ENCODE assay signal across 1 cellular context in the genomic region with DNA sequence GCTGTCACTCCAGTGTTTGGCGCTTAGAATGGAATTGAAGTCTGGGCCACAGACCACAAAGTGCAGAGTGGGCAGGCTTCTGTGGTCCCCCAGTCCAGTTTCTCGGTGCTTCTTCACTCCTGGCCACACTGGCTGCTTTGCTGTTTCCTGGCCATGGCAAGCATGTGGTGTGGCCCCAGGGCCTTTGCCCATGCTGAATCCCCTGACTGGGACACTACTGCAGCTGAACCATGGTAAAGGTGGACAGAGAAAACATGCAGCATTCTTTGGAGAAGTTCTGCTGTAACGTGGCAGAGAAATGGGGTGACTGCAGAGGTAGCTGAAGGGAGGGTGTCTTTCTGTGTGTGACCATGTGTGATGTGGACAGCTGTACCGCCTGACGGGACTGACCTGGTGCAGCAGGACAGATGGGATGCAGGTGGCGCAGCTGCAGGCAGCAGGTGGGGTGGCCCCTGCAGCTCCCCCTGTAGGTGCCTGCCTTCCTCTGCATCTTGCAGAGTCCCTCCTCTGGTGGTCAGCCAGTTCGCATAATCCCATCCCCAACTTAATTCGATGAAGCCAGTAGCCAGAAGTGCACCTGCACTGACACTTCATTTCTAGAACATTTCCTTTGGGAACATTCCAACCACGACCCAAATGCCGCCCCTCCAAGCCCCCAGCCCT.
A peak's percentile ranks its signal among the peaks of the same experiment; 100 is the strongest.
TF ChIP-seq lines count a peak whose summit lies in the region.

No MANE protein-coding gene starts in this region.

TF ChIP-seq in H1, 55 proteins besides CTCF, POLR2A, EP300 and RAD21:
- no peak for TF ChIP-seq TAF1 (IDR thresholded peaks at IDR 0.05; ENCODE audit: low read depth, low read length)
- peak; percentile 94 for TF ChIP-seq TCF12 (IDR thresholded peaks at IDR 0.05; ENCODE audit: low read depth, low read length)
- no peak for TF ChIP-seq GTF2F1 (IDR thresholded peaks at IDR 0.05; ENCODE audit: borderline replicate concordance, low read depth, low read length)
- no peak for TF ChIP-seq SAP30 (IDR thresholded peaks at IDR 0.05; ENCODE audit: insufficient read depth, insufficient replicate concordance, low read length)
- no peak for TF ChIP-seq ASH2L (IDR thresholded peaks at IDR 0.05; ENCODE audit: low read length)
- TF ChIP-seq CREB1 (IDR thresholded peaks at IDR 0.05) = no peak
- TF ChIP-seq, protein P1, sequence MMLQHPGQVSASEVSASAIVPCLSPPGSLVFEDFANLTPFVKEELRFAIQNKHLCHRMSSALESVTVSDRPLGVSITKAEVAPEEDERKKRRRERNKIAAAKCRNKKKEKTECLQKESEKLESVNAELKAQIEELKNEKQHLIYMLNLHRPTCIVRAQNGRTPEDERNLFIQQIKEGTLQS (IDR thresholded peaks at IDR 0.05; ENCODE audit: insufficient read depth, low read depth, low read length) = no peak
- peak in 1 of 2 experiments; percentile 59; a peak in 1 of 4 replicates for TF ChIP-seq HDAC2 (IDR thresholded peaks at IDR 0.05; ENCODE audit: borderline replicate concordance in 1 of 2, low read depth in 2 of 2, low read length in 2 of 2)
- TF ChIP-seq KDM4A (IDR thresholded peaks at IDR 0.05; ENCODE audit: low read depth, low read length, severe bottlenecking) = no peak
- TF ChIP-seq SIX5 (IDR thresholded peaks at IDR 0.05; ENCODE audit: low read depth, low read length) = no peak
- TF ChIP-seq CHD2 (IDR thresholded peaks at IDR 0.05; ENCODE audit: low read length) = no peak
- TF ChIP-seq, protein P2, sequence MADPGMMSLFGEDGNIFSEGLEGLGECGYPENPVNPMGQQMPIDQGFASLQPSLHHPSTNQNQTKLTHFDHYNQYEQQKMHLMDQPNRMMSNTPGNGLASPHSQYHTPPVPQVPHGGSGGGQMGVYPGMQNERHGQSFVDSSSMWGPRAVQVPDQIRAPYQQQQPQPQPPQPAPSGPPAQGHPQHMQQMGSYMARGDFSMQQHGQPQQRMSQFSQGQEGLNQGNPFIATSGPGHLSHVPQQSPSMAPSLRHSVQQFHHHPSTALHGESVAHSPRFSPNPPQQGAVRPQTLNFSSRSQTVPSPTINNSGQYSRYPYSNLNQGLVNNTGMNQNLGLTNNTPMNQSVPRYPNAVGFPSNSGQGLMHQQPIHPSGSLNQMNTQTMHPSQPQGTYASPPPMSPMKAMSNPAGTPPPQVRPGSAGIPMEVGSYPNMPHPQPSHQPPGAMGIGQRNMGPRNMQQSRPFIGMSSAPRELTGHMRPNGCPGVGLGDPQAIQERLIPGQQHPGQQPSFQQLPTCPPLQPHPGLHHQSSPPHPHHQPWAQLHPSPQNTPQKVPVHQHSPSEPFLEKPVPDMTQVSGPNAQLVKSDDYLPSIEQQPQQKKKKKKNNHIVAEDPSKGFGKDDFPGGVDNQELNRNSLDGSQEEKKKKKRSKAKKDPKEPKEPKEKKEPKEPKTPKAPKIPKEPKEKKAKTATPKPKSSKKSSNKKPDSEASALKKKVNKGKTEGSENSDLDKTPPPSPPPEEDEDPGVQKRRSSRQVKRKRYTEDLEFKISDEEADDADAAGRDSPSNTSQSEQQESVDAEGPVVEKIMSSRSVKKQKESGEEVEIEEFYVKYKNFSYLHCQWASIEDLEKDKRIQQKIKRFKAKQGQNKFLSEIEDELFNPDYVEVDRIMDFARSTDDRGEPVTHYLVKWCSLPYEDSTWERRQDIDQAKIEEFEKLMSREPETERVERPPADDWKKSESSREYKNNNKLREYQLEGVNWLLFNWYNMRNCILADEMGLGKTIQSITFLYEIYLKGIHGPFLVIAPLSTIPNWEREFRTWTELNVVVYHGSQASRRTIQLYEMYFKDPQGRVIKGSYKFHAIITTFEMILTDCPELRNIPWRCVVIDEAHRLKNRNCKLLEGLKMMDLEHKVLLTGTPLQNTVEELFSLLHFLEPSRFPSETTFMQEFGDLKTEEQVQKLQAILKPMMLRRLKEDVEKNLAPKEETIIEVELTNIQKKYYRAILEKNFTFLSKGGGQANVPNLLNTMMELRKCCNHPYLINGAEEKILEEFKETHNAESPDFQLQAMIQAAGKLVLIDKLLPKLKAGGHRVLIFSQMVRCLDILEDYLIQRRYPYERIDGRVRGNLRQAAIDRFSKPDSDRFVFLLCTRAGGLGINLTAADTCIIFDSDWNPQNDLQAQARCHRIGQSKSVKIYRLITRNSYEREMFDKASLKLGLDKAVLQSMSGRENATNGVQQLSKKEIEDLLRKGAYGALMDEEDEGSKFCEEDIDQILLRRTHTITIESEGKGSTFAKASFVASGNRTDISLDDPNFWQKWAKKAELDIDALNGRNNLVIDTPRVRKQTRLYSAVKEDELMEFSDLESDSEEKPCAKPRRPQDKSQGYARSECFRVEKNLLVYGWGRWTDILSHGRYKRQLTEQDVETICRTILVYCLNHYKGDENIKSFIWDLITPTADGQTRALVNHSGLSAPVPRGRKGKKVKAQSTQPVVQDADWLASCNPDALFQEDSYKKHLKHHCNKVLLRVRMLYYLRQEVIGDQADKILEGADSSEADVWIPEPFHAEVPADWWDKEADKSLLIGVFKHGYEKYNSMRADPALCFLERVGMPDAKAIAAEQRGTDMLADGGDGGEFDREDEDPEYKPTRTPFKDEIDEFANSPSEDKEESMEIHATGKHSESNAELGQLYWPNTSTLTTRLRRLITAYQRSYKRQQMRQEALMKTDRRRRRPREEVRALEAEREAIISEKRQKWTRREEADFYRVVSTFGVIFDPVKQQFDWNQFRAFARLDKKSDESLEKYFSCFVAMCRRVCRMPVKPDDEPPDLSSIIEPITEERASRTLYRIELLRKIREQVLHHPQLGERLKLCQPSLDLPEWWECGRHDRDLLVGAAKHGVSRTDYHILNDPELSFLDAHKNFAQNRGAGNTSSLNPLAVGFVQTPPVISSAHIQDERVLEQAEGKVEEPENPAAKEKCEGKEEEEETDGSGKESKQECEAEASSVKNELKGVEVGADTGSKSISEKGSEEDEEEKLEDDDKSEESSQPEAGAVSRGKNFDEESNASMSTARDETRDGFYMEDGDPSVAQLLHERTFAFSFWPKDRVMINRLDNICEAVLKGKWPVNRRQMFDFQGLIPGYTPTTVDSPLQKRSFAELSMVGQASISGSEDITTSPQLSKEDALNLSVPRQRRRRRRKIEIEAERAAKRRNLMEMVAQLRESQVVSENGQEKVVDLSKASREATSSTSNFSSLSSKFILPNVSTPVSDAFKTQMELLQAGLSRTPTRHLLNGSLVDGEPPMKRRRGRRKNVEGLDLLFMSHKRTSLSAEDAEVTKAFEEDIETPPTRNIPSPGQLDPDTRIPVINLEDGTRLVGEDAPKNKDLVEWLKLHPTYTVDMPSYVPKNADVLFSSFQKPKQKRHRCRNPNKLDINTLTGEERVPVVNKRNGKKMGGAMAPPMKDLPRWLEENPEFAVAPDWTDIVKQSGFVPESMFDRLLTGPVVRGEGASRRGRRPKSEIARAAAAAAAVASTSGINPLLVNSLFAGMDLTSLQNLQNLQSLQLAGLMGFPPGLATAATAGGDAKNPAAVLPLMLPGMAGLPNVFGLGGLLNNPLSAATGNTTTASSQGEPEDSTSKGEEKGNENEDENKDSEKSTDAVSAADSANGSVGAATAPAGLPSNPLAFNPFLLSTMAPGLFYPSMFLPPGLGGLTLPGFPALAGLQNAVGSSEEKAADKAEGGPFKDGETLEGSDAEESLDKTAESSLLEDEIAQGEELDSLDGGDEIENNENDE (IDR thresholded peaks at IDR 0.05; ENCODE audit: insufficient replicate concordance, low read length) = no peak
- TF ChIP-seq SIN3A (conservative IDR thresholded peaks at IDR 0.05 in 1 of 2, IDR thresholded peaks at IDR 0.05 in 1 of 2; ENCODE audit: low read depth in 1 of 2, low read length in 2 of 2) = 0 out of 4 replicates have a peak, but pooled peaks of 1 of the 2 experiments have one; percentile 39
- TF ChIP-seq KDM1A (IDR thresholded peaks at IDR 0.05; ENCODE audit: borderline replicate concordance, low read length) = peak; percentile 97
- TF ChIP-seq, protein P3, sequence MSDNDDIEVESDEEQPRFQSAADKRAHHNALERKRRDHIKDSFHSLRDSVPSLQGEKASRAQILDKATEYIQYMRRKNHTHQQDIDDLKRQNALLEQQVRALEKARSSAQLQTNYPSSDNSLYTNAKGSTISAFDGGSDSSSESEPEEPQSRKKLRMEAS (IDR thresholded peaks at IDR 0.05) = peak; percentile 75
- no peak for TF ChIP-seq FOSL1 (IDR thresholded peaks at IDR 0.05; ENCODE audit: insufficient read depth, low read depth, low read length)
